8 cellular contexts compared by ENCODE assay signal in genomic region chr5:95555553-95555952, GRCh38. TPM values are rescaled to one million over a fixed set of nuclear protein-coding genes. Genes with fewer than 3 reads are reported as not detected.
A peak's percentile ranks its signal among the peaks of the same experiment; 100 is the strongest.
DNase-seq lines count a peak whose midpoint lies in the region; ATAC-seq and TF ChIP-seq lines count a peak whose summit lies in the region.

No MANE protein-coding gene starts in this region.

- 2% methylated on average over 9 of the region's 9 CpGs for WGBS in smooth muscle cell (ENCODE audit: low lambda C conversion rate)

- no peaks in the 10 kb centered on the region for H3K9me3 Mint-ChIP-seq in activated T-helper 2 cell treated with anti-CD3 and anti-CD28 coated beads, Interferon-gamma antibody, Interleukin-2, Interleukin-4, amounts not matched to agents 10 μg/mL and 5 μg/mL and 100 μg/mL, durations not matched to agents 14 hours and 24 hours and 36 hours

- peaks cover 38% of the 10 kb centered on the region for H3K4me1 Mint-ChIP-seq in activated T-helper 2 cell treated with anti-CD3 and anti-CD28 coated beads, Interferon-gamma antibody, Interleukin-2, Interleukin-4, amounts not matched to agents 10 μg/mL and 5 μg/mL and 100 μg/mL, durations not matched to agents 14 hours and 24 hours and 36 hours (ENCODE audit: low read depth)

- DNase-seq in HS-5 (ENCODE audit: low read depth) (peak; percentile 15), smooth muscle cell (lab: John Stamatoyannopoulos, UW; ENCODE audit: unreplicated experiment) (no peak), OCI-M2 (lab: John Stamatoyannopoulos, UW; ENCODE audit: unreplicated experiment) (no peak), head of caudate nucleus (no peak)
- DNase-seq in activated T-helper 2 cell treated with anti-CD3 and anti-CD28 coated beads, Interferon-gamma antibody, Interleukin-2, Interleukin-4, amounts not matched to agents 10 μg/mL and 5 μg/mL and 100 μg/mL, durations not matched to agents 14 hours and 24 hours and 36 hours (ENCODE audit: low spot score) = no peak

- peaks cover 67% of the 10 kb centered on the region for H3K79me2 ChIP-seq in smooth muscle cell (ENCODE audit: low read depth)

- H3K27ac ChIP-seq in iPS-18a (ENCODE audit: low read length) = peak overlapping the region; percentile 3
- peak overlapping the region; percentile 80 for H3K27ac ChIP-seq in smooth muscle cell (ENCODE audit: low read depth)

- ATAC-seq in GM21576 (IDR thresholded peaks at IDR 0.05; ENCODE audit: unreplicated experiment) (no peak), GM19023 (IDR thresholded peaks at IDR 0.05; ENCODE audit: unreplicated experiment) (no peak)

- intact Hi-C loops in activated T-helper 2 cell treated with anti-CD3 and anti-CD28 coated beads, Interferon-gamma antibody, Interleukin-2, Interleukin-4, amounts not matched to agents 10 μg/mL and 5 μg/mL and 100 μg/mL, durations not matched to agents 14 hours and 24 hours and 36 hours (cut with micrococcal nuclease) = loop anchor here (1.0 to 10.0 kb wide), 4 partner anchors 65 to 1629 kb away; partner anchors contain the start of genes GLRX, GPR150, RFESD and RIOK2
- intact Hi-C loops in head of caudate nucleus (cut with DNase I) = loop anchor here (10.0 kb wide), 2 partner anchors 89 to 279 kb away; partner anchors contain the start of gene RFESD

- peak overlapping the region; percentile 81 for H3K27ac Mint-ChIP-seq in activated T-helper 2 cell treated with anti-CD3 and anti-CD28 coated beads, Interferon-gamma antibody, Interleukin-2, Interleukin-4, amounts not matched to agents 10 μg/mL and 5 μg/mL and 100 μg/mL, durations not matched to agents 14 hours and 24 hours and 36 hours

- peak overlapping the region; percentile 93 for H3K4me2 ChIP-seq in smooth muscle cell

- H3K4me3 Mint-ChIP-seq in activated T-helper 2 cell treated with anti-CD3 and anti-CD28 coated beads, Interferon-gamma antibody, Interleukin-2, Interleukin-4, amounts not matched to agents 10 μg/mL and 5 μg/mL and 100 μg/mL, durations not matched to agents 14 hours and 24 hours and 36 hours (ENCODE audit: low read depth) = peak overlapping the region; percentile 93

- H3K9me3 ChIP-seq in iPS-18a (ENCODE audit: control insufficient read depth, low read depth, low read length) (no peaks in the 10 kb centered on the region), smooth muscle cell (replicated peaks; ENCODE audit: low read depth) (no peaks in the 10 kb centered on the region)

- H4K20me1 ChIP-seq in smooth muscle cell (ENCODE audit: low read depth) = peaks cover 16% of the 10 kb centered on the region

- H3K36me3 Mint-ChIP-seq in activated T-helper 2 cell treated with anti-CD3 and anti-CD28 coated beads, Interferon-gamma antibody, Interleukin-2, Interleukin-4, amounts not matched to agents 10 μg/mL and 5 μg/mL and 100 μg/mL, durations not matched to agents 14 hours and 24 hours and 36 hours (ENCODE audit: low read depth) = peaks cover 18% of the 10 kb centered on the region

- H3K9ac ChIP-seq in iPS-18a (ENCODE audit: low read length) = peak overlapping the region; percentile 66
- H3K9ac ChIP-seq in smooth muscle cell (ENCODE audit: low read depth) = peak overlapping the region; percentile 57

- TF ChIP-seq CTCF in smooth muscle cell (IDR thresholded peaks at IDR 0.05; ENCODE audit: borderline replicate concordance, insufficient read depth, poor library complexity, severe bottlenecking) = no peak

- no peaks in the 10 kb centered on the region for H3K27me3 Mint-ChIP-seq in activated T-helper 2 cell treated with anti-CD3 and anti-CD28 coated beads, Interferon-gamma antibody, Interleukin-2, Interleukin-4, amounts not matched to agents 10 μg/mL and 5 μg/mL and 100 μg/mL, durations not matched to agents 14 hours and 24 hours and 36 hours (ENCODE audit: low read depth)

- H3K36me3 ChIP-seq in iPS-18a (ENCODE audit: control insufficient read depth, low read depth, low read length) (peaks cover 3% of the 10 kb centered on the region), smooth muscle cell (ENCODE audit: low read depth) (no peaks in the 10 kb centered on the region)

- peaks cover 4% of the 10 kb centered on the region for H3F3A ChIP-seq in smooth muscle cell (ENCODE audit: low read depth)

- H2AFZ ChIP-seq in smooth muscle cell (ENCODE audit: low read depth) = peak overlapping the region; percentile 92

- peak overlapping the region; percentile 75 for H3K4me3 ChIP-seq in iPS-18a (ENCODE audit: low read length)
- peak overlapping the region; percentile 90 for H3K4me3 ChIP-seq in smooth muscle cell

- H3K27me3 ChIP-seq in iPS-18a (ENCODE audit: control insufficient read depth, insufficient read depth, low read length) (no peaks in the 10 kb centered on the region), smooth muscle cell (ENCODE audit: low read depth) (no peaks in the 10 kb centered on the region)

- H3K4me1 ChIP-seq in iPS-18a (ENCODE audit: control insufficient read depth, low read depth, low read length) = peaks cover 10% of the 10 kb centered on the region
- H3K4me1 ChIP-seq in smooth muscle cell (ENCODE audit: low read depth) = peaks cover 13% of the 10 kb centered on the region

RNA-seq across cellular contexts. Expression of gene ARSK, which starts 0.7 kb away (rescaled TPM):
- total RNA-seq in activated T-helper 2 cell treated with anti-CD3 and anti-CD28 coated beads, Interferon-gamma antibody, Interleukin-2, Interleukin-4, amounts not matched to agents 10 μg/mL and 5 μg/mL and 100 μg/mL, durations not matched to agents 14 hours and 24 hours and 36 hours = 4.0 and 4.6 TPM in 2 replicates
- 18.8 and 23.9 TPM in 2 replicates for total RNA-seq in smooth muscle cell
- 12.1 and 15.3 TPM in 2 replicates for polyA plus RNA-seq in smooth muscle cell

RNA-seq across cellular contexts. Expression of gene SKIC3, which starts 0.8 kb away (rescaled TPM):
- 60.2 and 61.6 TPM in 2 replicates for total RNA-seq in activated T-helper 2 cell treated with anti-CD3 and anti-CD28 coated beads, Interferon-gamma antibody, Interleukin-2, Interleukin-4, amounts not matched to agents 10 μg/mL and 5 μg/mL and 100 μg/mL, durations not matched to agents 14 hours and 24 hours and 36 hours
- 94.9 and 127 TPM in 2 replicates for total RNA-seq in smooth muscle cell
- polyA plus RNA-seq in smooth muscle cell = 34.3 and 48.4 TPM in 2 replicates
